ENCODE assay signal across 11 cellular contexts in the genomic region with DNA sequence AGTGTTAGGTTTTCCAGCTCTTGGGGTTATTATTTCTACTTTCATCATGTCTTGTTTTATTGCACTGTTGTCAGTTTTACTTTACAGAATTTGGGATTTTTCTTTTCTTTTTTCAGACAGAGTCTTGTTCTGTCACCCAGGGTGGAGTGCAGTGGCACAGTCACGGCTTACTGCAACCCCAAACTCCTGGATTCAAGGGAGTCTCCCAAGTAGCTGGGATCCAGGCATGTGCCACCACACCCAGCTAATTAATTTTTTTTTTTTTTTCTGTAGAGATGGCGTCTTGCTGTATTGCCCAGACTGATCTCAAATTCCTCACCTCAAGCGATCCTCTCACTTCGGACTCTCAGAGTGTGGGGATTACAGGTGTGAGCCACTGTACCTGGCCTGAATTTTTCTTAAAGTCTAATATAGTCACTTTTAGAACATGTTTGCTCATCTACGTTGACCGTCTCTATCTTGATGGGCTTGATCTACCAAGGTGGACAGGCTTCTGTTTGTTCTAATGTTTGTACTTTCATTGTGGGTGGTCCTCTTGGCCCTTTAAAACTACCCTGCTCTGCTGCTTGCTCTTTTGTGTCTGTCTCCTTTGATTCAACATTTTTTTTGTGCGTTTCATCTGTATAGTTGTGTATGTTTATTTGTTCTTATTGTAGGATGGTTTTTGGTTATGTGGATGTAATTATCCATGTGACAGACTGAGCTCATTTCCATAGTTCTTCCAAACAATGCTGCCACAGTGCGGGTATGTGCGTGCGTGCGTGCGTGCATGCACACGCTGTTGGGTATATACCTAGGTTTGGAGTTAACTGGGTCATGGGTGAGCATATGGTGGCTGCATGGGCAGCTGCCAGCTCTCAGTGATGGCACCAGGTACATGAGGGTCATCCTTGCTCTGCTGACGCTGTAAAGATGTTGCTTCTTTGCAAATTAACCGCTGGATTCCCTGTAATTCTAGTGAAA. TPM values are rescaled to one million over a fixed set of nuclear protein-coding genes. Genes with fewer than 3 reads are reported as not detected.
DNase-seq lines count a peak whose midpoint lies in the region; ATAC-seq and TF ChIP-seq lines count a peak whose summit lies in the region.
"Had no signal": no experiment of that assay in that cellular context is flagged by ENCODE, and none has a peak within 500 bp of the region (broad histone marks: within the 10 kb centered on the region; RNA-seq: fewer than 3 reads in every experiment).

No MANE protein-coding gene starts in this region.

- POLR2A ChIA-PET in T-cell (lab: Charles Lee): interaction anchor here (0.6 to 0.7 kb wide), 4 partner anchors 44 to 740 kb away, joined by 3 to 6 read pairs (median 4); no protein-coding TSS in a partner anchor

- H3K9me3 Mint-ChIP-seq in activated T-cell treated with anti-CD3 and anti-CD28 coated beads, Interleukin-2, amount 50 U/mL, for 24 hours: no peaks in the 10 kb centered on the region
- H3K9me3 Mint-ChIP-seq in T-cell: no peaks in the 10 kb centered on the region

- H3K4me1 ChIP-seq in sigmoid colon (peaks cover 0 to 92% (median 83%) of the 10 kb centered on the region in 4 donors), ascending aorta (peaks cover 14 to 54% of the 10 kb centered on the region in 2 donors)

- H3K27ac Mint-ChIP-seq in activated T-cell treated with anti-CD3 and anti-CD28 coated beads, Interleukin-2, amount 50 U/mL, for 24 hours: peak overlapping the region; percentile 30
- peak overlapping the region; percentile 57 to 71 for H3K27ac Mint-ChIP-seq in T-cell

- H3K4me1 Mint-ChIP-seq in activated T-cell treated with anti-CD3 and anti-CD28 coated beads, Interleukin-2, amount 50 U/mL, for 24 hours (ENCODE audit: low read depth): peaks cover 89% of the 10 kb centered on the region
- H3K4me1 Mint-ChIP-seq in T-cell: peaks cover 95 to 97% (median 96%) of the 10 kb centered on the region in 3 donors

- H3K36me3 ChIP-seq in sigmoid colon (no peaks in the 10 kb centered on the region), ascending aorta (no peaks in the 10 kb centered on the region)

- ATAC-seq in T-cell (replicated peaks in 1 of 4): no peak
- no peak for ATAC-seq in GM21723 (IDR thresholded peaks at IDR 0.05; ENCODE audit: unreplicated experiment)
- ATAC-seq: lower lobe of right lung, PC-3 had no signal

- H3K4me3 ChIP-seq in sigmoid colon (no peak overlapping the region), ascending aorta (no peak overlapping the region)
- H3K4me3 ChIP-seq: lower lobe of right lung had no signal

- intact Hi-C loops in sigmoid colon (cut with DNase I) (no loop called here), ascending aorta (cut with DNase I) (no loop called here)

- peaks cover 49% of the 10 kb centered on the region for H3K36me3 Mint-ChIP-seq in activated T-cell treated with anti-CD3 and anti-CD28 coated beads, Interleukin-2, amount 50 U/mL, for 24 hours (ENCODE audit: low read depth)
- H3K36me3 Mint-ChIP-seq in T-cell: peaks cover 14% of the 10 kb centered on the region

- CTCF ChIA-PET in T-cell (lab: Charles Lee): interaction anchor here (0.5 to 1.1 kb wide), 6 partner anchors 14 to 829 kb away, joined by 3 to 4 read pairs (median 3); no protein-coding TSS in a partner anchor

- H3K9me3 ChIP-seq in sigmoid colon: no peaks in the 10 kb centered on the region
- H3K9me3 ChIP-seq in ascending aorta: no peaks in the 10 kb centered on the region
- H3K9me3 ChIP-seq: lower lobe of right lung had no signal

- TF ChIP-seq EP300 in sigmoid colon (IDR thresholded peaks at IDR 0.05): no peak

- DNase-seq in activated T-cell treated with anti-CD3 and anti-CD28 coated beads, Interleukin-2, amount 50 U/mL, for 24 hours: no peak
- DNase-seq in activated T-cell treated with anti-CD3 and anti-CD28 coated beads, Interleukin-2, amount 50 U/mL, for 48 hours: no peak
- DNase-seq in T-cell (no peak), fibroblast of peridontal ligament (ENCODE audit: extremely low read depth) (peak; percentile 72), sigmoid colon (no peak), ascending aorta (ENCODE audit: low spot score in 2 of 2) (no peak)
- DNase-seq in effector CD4-positive, alpha-beta T cell: no peak
- DNase-seq: lower lobe of right lung, NCI-H2081 treated with DMSO at 0.1 percent for 48 hours, PC-3 had no signal

- H3K27me3 Mint-ChIP-seq in activated T-cell treated with anti-CD3 and anti-CD28 coated beads, Interleukin-2, amount 50 U/mL, for 24 hours: no peaks in the 10 kb centered on the region
- no peaks in the 10 kb centered on the region for H3K27me3 Mint-ChIP-seq in T-cell

- peak overlapping the region in 3 of 4 donors; percentile 4 to 27 (median 26) for H3K27ac ChIP-seq in sigmoid colon
- no peak overlapping the region for H3K27ac ChIP-seq in ascending aorta
- H3K27ac ChIP-seq: lower lobe of right lung had no signal

- no peak for TF ChIP-seq POLR2A in sigmoid colon (IDR thresholded peaks at IDR 0.05)

- 81 to 85% methylated on average over 15 of the region's 15 CpGs for WGBS in sigmoid colon, 2 donors

- TF ChIP-seq CTCF in sigmoid colon (IDR thresholded peaks at IDR 0.05): no peak
- no peak for TF ChIP-seq CTCF in ascending aorta (IDR thresholded peaks at IDR 0.05)

- no peaks in the 10 kb centered on the region for H3K27me3 ChIP-seq in sigmoid colon
- H3K27me3 ChIP-seq in ascending aorta: no peaks in the 10 kb centered on the region

- no peak overlapping the region for H3K4me3 Mint-ChIP-seq in activated T-cell treated with anti-CD3 and anti-CD28 coated beads, Interleukin-2, amount 50 U/mL, for 24 hours
- peak overlapping the region in 1 of 3 donors; percentile 84 for H3K4me3 Mint-ChIP-seq in T-cell

RNA-seq across cellular contexts. Expression of gene PRRC2B, which starts 18.1 kb away (rescaled TPM):
- total RNA-seq in T-cell (100 to 1,000 TPM; 259 to 375 (median 370) TPM), sigmoid colon (10 to 100 TPM; 62.7 to 98.6 (median 78.9) TPM), ascending aorta (199 TPM)
- polyA plus RNA-seq in sigmoid colon: 10 to 100 TPM; 10.8 to 85.0 (median 13.2) TPM

Comparison
In these comparisons a context has a peak if more than half of its experiments do, and no peak if none do; other contexts are left out.
1. H3K27ac ChIP-seq: peak in sigmoid colon (3 of 4); none in ascending aorta (0 of 2).